In the genomic region with DNA sequence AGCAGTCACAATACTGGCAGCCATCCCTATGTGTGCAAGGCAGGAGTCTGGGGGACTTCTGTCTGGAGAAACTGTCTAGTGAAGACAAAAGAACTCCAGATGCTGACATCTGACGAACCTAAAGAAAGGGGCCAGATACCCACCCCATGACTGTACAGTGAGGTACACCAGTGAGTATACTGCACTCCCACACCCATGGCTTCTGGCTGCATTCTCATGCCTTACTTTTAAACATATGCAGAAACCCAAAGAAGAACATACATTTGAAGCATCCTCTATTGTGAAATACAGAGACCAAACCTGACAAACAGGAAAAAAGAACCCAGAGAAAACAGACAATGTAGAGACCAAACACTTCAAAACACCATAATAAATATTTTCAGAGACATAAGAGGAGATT, we compare ENCODE assay signal across 27 cellular contexts.
"Had no signal": no experiment of that assay in that cellular context is flagged by ENCODE, and none has a peak within 500 bp of the region (broad histone marks: within the 10 kb centered on the region; RNA-seq: fewer than 3 reads in every experiment).

No MANE protein-coding gene starts in this region.

- H3K27me3 Mint-ChIP-seq: activated naive CD8-positive, alpha-beta T cell treated with anti-CD3 and anti-CD28 coated beads for 36 hours had no signal

- H3K9me3 Mint-ChIP-seq: activated CD8-positive, alpha-beta T cell treated with anti-CD3 and anti-CD28 coated beads for 36 hours; activated naive CD4-positive, alpha-beta T cell treated with anti-CD3 and anti-CD28 coated beads, Interleukin-2, amount 10 ng/mL, durations not matched to agents 7 days and 5 days; activated naive CD8-positive, alpha-beta T cell treated with anti-CD3 and anti-CD28 coated beads for 36 hours; activated T-cell treated with anti-CD3 and anti-CD28 coated beads, Interleukin-2, amount 50 U/mL, for 72 hours; activated T-helper 2 cell treated with anti-CD3 and anti-CD28 coated beads, Interferon-gamma antibody, Interleukin-2, Interleukin-4, amounts not matched to agents 10 μg/mL and 5 μg/mL and 100 μg/mL, durations not matched to agents 14 hours and 24 hours and 36 hours; T-helper 2 cell treated with Interferon-gamma antibody and Interleukin-4, amounts not matched to agents 5 μg/mL and 100 μg/mL, for 36 hours had no signal

- H3K4me3 Mint-ChIP-seq: activated CD8-positive, alpha-beta T cell treated with anti-CD3 and anti-CD28 coated beads for 36 hours; activated naive CD4-positive, alpha-beta T cell treated with anti-CD3 and anti-CD28 coated beads, Interleukin-2, amount 10 ng/mL, durations not matched to agents 7 days and 5 days; activated naive CD8-positive, alpha-beta T cell treated with anti-CD3 and anti-CD28 coated beads for 36 hours; activated T-cell treated with anti-CD3 and anti-CD28 coated beads, Interleukin-2, amount 50 U/mL, for 72 hours; T-helper 2 cell treated with Interferon-gamma antibody and Interleukin-4, amounts not matched to agents 5 μg/mL and 100 μg/mL, for 36 hours had no signal

- H3K27ac Mint-ChIP-seq: activated CD8-positive, alpha-beta T cell treated with anti-CD3 and anti-CD28 coated beads for 36 hours; activated naive CD4-positive, alpha-beta T cell treated with anti-CD3 and anti-CD28 coated beads, Interleukin-2, amount 10 ng/mL, durations not matched to agents 7 days and 5 days; activated naive CD8-positive, alpha-beta T cell treated with anti-CD3 and anti-CD28 coated beads for 36 hours; activated T-cell treated with anti-CD3 and anti-CD28 coated beads, Interleukin-2, amount 50 U/mL, for 72 hours; activated T-helper 2 cell treated with anti-CD3 and anti-CD28 coated beads, Interferon-gamma antibody, Interleukin-2, Interleukin-4, amounts not matched to agents 10 μg/mL and 5 μg/mL and 100 μg/mL, durations not matched to agents 14 hours and 24 hours and 36 hours; T-helper 2 cell treated with Interferon-gamma antibody and Interleukin-4, amounts not matched to agents 5 μg/mL and 100 μg/mL, for 36 hours had no signal

- H3K27me3 ChIP-seq: Peyer's patch, SJCRH30 had no signal

- H3K4me1 ChIP-seq: Peyer's patch, SJCRH30 had no signal

- H3K36me3 Mint-ChIP-seq: activated naive CD4-positive, alpha-beta T cell treated with anti-CD3 and anti-CD28 coated beads, Interleukin-2, amount 10 ng/mL, durations not matched to agents 7 days and 5 days had no signal

- H3K4me1 Mint-ChIP-seq: activated naive CD4-positive, alpha-beta T cell treated with anti-CD3 and anti-CD28 coated beads, Interleukin-2, amount 10 ng/mL, durations not matched to agents 7 days and 5 days; activated naive CD8-positive, alpha-beta T cell treated with anti-CD3 and anti-CD28 coated beads for 36 hours had no signal

- H3K27ac ChIP-seq: Peyer's patch, RWPE1, SJCRH30 had no signal

- H3K36me3 ChIP-seq: Peyer's patch, SJCRH30 had no signal

- DNase-seq: activated CD4-positive, alpha-beta T cell treated with anti-CD3 and anti-CD28 coated beads for 4 hours; activated CD8-positive, alpha-beta memory T cell treated with anti-CD3 and anti-CD28 coated beads, Interleukin-2, amount 50 U/mL, for 4 hours; activated CD8-positive, alpha-beta T cell treated with anti-CD3 and anti-CD28 coated beads for 36 hours; activated gamma-delta T cell treated with Interleukin-2 at 50 U/mL for 16 hours; activated naive CD4-positive, alpha-beta T cell treated with anti-CD3 and anti-CD28 coated beads, Interleukin-2, amount 10 ng/mL, durations not matched to agents 7 days and 5 days; activated naive CD8-positive, alpha-beta T cell treated with anti-CD3 and anti-CD28 coated beads for 36 hours; activated T-cell treated with anti-CD3 and anti-CD28 coated beads, Interleukin-2, amount 50 U/mL, for 72 hours; anterior cingulate cortex; KG1; NCI-H1092; NCI-H1417 treated with DMSO at 0.1 percent for 48 hours; NCI-H1694; NCI-H2029; NCI-H2107; NCI-H2171 treated with DMSO at 0.1 percent for 48 hours; NCI-H345; NCI-H510A; NCI-H526 treated with DMSO at 0.1 percent for 48 hours; Peyer's patch; Right ventricle myocardium superior; SJCRH30; SK-N-SH; SW 1271 had no signal

- ATAC-seq: activated CD4-positive, CD25-positive, alpha-beta regulatory T cell treated with anti-CD3 and anti-CD28 coated beads, Interleukin-2, amount 50 U/mL, for 24 hours; activated CD8-positive, alpha-beta T cell treated with anti-CD3 and anti-CD28 coated beads for 36 hours; activated T-cell treated with anti-CD3 and anti-CD28 coated beads, Interleukin-2, amount 50 U/mL, for 72 hours had no signal

- H3K4me3 ChIP-seq: Peyer's patch, SJCRH30 had no signal

- H3K9me3 ChIP-seq: Peyer's patch, SJCRH30, SK-N-SH had no signal
